Comparison of ENCODE assay signal across 1 cellular context in the genomic region with DNA sequence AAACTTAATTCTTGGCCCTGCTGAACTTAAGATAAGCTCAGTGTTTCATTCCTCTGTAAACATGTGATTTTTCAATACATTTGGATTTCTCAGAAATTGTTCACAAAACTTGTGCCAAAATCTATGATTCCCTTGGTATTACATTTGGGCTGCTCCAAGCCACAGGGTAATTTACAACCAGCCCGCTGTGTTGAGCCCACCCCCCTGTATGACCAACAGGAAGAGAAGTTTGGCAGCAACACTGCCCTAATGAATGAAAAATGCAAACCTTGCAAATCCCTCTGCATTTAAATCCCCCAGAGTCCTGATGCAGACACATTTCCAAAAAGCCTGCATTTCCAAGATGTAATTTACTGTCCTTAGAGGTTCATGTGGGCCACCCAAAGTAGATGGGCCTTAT.
TF ChIP-seq lines count a peak whose summit lies in the region.

No MANE protein-coding gene starts in this region.

TF ChIP-seq in SK-N-SH treated with all-trans-retinoic acid at 6 μM for 48 hours, 23 proteins besides CTCF, POLR2A, EP300 and RAD21 (continued from another document):
- TF ChIP-seq, protein P1, sequence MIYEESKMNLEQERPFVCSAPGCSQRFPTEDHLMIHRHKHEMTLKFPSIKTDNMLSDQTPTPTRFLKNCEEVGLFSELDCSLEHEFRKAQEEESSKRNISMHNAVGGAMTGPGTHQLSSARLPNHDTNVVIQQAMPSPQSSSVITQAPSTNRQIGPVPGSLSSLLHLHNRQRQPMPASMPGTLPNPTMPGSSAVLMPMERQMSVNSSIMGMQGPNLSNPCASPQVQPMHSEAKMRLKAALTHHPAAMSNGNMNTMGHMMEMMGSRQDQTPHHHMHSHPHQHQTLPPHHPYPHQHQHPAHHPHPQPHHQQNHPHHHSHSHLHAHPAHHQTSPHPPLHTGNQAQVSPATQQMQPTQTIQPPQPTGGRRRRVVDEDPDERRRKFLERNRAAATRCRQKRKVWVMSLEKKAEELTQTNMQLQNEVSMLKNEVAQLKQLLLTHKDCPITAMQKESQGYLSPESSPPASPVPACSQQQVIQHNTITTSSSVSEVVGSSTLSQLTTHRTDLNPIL (CRISPR knock-in tag; IDR thresholded peaks at IDR 0.05; ENCODE audit: low read depth): no peak
- TF ChIP-seq RARB (CRISPR knock-in tag; IDR thresholded peaks at IDR 0.05): no peak
TF ChIP-seq in SK-N-SH treated with all-trans-retinoic acid at 6 μM for 48 hours: peak in this region for 0.
